8 cellular contexts compared by ENCODE assay signal in genomic region chr13:52652170-52652979, GRCh38. TPM values are rescaled to one million over a fixed set of nuclear protein-coding genes. Genes with fewer than 3 reads are reported as not detected.
DNase-seq lines count a peak whose midpoint lies in the region; ATAC-seq, FAIRE-seq and TF ChIP-seq lines count a peak whose summit lies in the region.

SUGT1 (plus strand) TSS chr13:52652836; CDS start chr13:52652921, 85 bp downstream.

- ATAC-seq in RWPE2 (ENCODE audit: low read depth), result peak; percentile 96
- ATAC-seq in natural killer cell treated with Interleukin-12 subunit alpha and Interleukin-12 subunit beta and Interleukin-15 and Interleukin-18, amount 100 ng/mL, for 72 hours, result peak; percentile 99
- ATAC-seq in stimulated activated naive CD8-positive, alpha-beta T cell treated with anti-CD3 and anti-CD28 coated beads, Interleukin-15, Interleukin-2, amounts not matched to agents 100 U/mL and 50 U/mL, for 24 hours, result peak; percentile 99

- TF ChIP-seq POLR2A in H54 (IDR thresholded peaks at IDR 0.05; ENCODE audit: low read depth, low read length), result peak; percentile 88

- peak within 1 kb of the TSS; percentile 91 for H3K27ac ChIP-seq in RWPE2 (ENCODE audit: poor library complexity, severe bottlenecking)

- H3K4me1 ChIP-seq in ES-I3 (ENCODE audit: insufficient read depth, low read length) (no peaks in the 10 kb centered on the region), RWPE2 (ENCODE audit: insufficient read depth, poor library complexity, severe bottlenecking) (no peaks in the 10 kb centered on the region)

- no peaks in the 10 kb centered on the region for H3K27me3 ChIP-seq in RWPE2 (ENCODE audit: insufficient read depth, poor library complexity, severe bottlenecking)

- peak; percentile 83 for FAIRE-seq in H54 (lab: Jason Lieb, UNC)

- DNase-seq in H54 (ENCODE audit: insufficient read length, low spot score) (peak; percentile 60), LoVo (ENCODE audit: low spot score) (peak; percentile 94), RWPE2 (ENCODE audit: low spot score) (peak; percentile 95), fibroblast of pulmonary artery (ENCODE audit: low read depth) (peak; percentile 98)
- DNase-seq in activated T-helper 2 cell treated with anti-CD3 and anti-CD28 coated beads, Interferon-gamma antibody, Interleukin-2, Interleukin-4, amounts not matched to agents 10 μg/mL and 5 μg/mL and 100 μg/mL, durations not matched to agents 14 hours and 24 hours and 36 hours (ENCODE audit: low spot score), result peak; percentile 94
- DNase-seq in natural killer cell treated with Interleukin-12 subunit alpha and Interleukin-12 subunit beta and Interleukin-15 and Interleukin-18, amount 100 ng/mL, for 72 hours (ENCODE audit: low spot score), result peak; percentile 98
- peak; percentile 95 for DNase-seq in stimulated activated naive CD8-positive, alpha-beta T cell treated with anti-CD3 and anti-CD28 coated beads, Interleukin-15, Interleukin-2, amounts not matched to agents 100 U/mL and 50 U/mL, for 24 hours

- H3K36me3 ChIP-seq in ES-I3 (ENCODE audit: insufficient read depth, low read length), result 0 out of 2 replicates have a peak, but pooled peaks cover 8% of the 10 kb centered on the region
- H3K36me3 ChIP-seq in RWPE2 (ENCODE audit: low read depth), result peaks cover 44% of the 10 kb centered on the region

- TF ChIP-seq CTCF in RWPE2 (IDR thresholded peaks at IDR 0.05; ENCODE audit: poor library complexity, severe bottlenecking) (peak; percentile 49), fibroblast of pulmonary artery (IDR thresholded peaks at IDR 0.05; ENCODE audit: low read length, missing control alignments) (peak; percentile 64)

- intact Hi-C loops in activated T-helper 2 cell treated with anti-CD3 and anti-CD28 coated beads, Interferon-gamma antibody, Interleukin-2, Interleukin-4, amounts not matched to agents 10 μg/mL and 5 μg/mL and 100 μg/mL, durations not matched to agents 14 hours and 24 hours and 36 hours (cut with micrococcal nuclease), result loop anchor here (1.0 to 5.0 kb wide), 5 partner anchors 35 to 1200 kb away; partner anchors contain the start of genes CKAP2 and INTS6

- H3K27ac Mint-ChIP-seq in activated T-helper 2 cell treated with anti-CD3 and anti-CD28 coated beads, Interferon-gamma antibody, Interleukin-2, Interleukin-4, amounts not matched to agents 10 μg/mL and 5 μg/mL and 100 μg/mL, durations not matched to agents 14 hours and 24 hours and 36 hours, result no peak within 1 kb of the TSS
- no peak within 1 kb of the TSS for H3K27ac Mint-ChIP-seq in natural killer cell treated with Interleukin-12 subunit alpha and Interleukin-12 subunit beta and Interleukin-15 and Interleukin-18, amount 100 ng/mL, for 72 hours

- no peaks in the 10 kb centered on the region for H3K27me3 Mint-ChIP-seq in activated T-helper 2 cell treated with anti-CD3 and anti-CD28 coated beads, Interferon-gamma antibody, Interleukin-2, Interleukin-4, amounts not matched to agents 10 μg/mL and 5 μg/mL and 100 μg/mL, durations not matched to agents 14 hours and 24 hours and 36 hours (ENCODE audit: low read depth)
- no peaks in the 10 kb centered on the region for H3K27me3 Mint-ChIP-seq in natural killer cell treated with Interleukin-12 subunit alpha and Interleukin-12 subunit beta and Interleukin-15 and Interleukin-18, amount 100 ng/mL, for 72 hours

- H3K9me3 Mint-ChIP-seq in activated T-helper 2 cell treated with anti-CD3 and anti-CD28 coated beads, Interferon-gamma antibody, Interleukin-2, Interleukin-4, amounts not matched to agents 10 μg/mL and 5 μg/mL and 100 μg/mL, durations not matched to agents 14 hours and 24 hours and 36 hours, result no peaks in the 10 kb centered on the region
- no peaks in the 10 kb centered on the region for H3K9me3 Mint-ChIP-seq in natural killer cell treated with Interleukin-12 subunit alpha and Interleukin-12 subunit beta and Interleukin-15 and Interleukin-18, amount 100 ng/mL, for 72 hours

- H3K36me3 Mint-ChIP-seq in activated T-helper 2 cell treated with anti-CD3 and anti-CD28 coated beads, Interferon-gamma antibody, Interleukin-2, Interleukin-4, amounts not matched to agents 10 μg/mL and 5 μg/mL and 100 μg/mL, durations not matched to agents 14 hours and 24 hours and 36 hours (ENCODE audit: low read depth), result peaks cover 29% of the 10 kb centered on the region
- no peaks in the 10 kb centered on the region for H3K36me3 Mint-ChIP-seq in natural killer cell treated with Interleukin-12 subunit alpha and Interleukin-12 subunit beta and Interleukin-15 and Interleukin-18, amount 100 ng/mL, for 72 hours

- H3K4me1 Mint-ChIP-seq in activated T-helper 2 cell treated with anti-CD3 and anti-CD28 coated beads, Interferon-gamma antibody, Interleukin-2, Interleukin-4, amounts not matched to agents 10 μg/mL and 5 μg/mL and 100 μg/mL, durations not matched to agents 14 hours and 24 hours and 36 hours (ENCODE audit: low read depth), result peaks cover 14% of the 10 kb centered on the region
- peaks cover 9 to 10% of the 10 kb centered on the region in 2 donors for H3K4me1 Mint-ChIP-seq in natural killer cell treated with Interleukin-12 subunit alpha and Interleukin-12 subunit beta and Interleukin-15 and Interleukin-18, amount 100 ng/mL, for 72 hours (ENCODE audit: low read depth in 2 of 2)

- peak within 1 kb of the TSS; percentile 45 for H3K4me3 ChIP-seq in RWPE2 (ENCODE audit: severe bottlenecking)
- peak within 1 kb of the TSS; percentile 72 for H3K4me3 ChIP-seq in fibroblast of pulmonary artery (replicated peaks; ENCODE audit: low read depth, low read length)

- H3K9me3 ChIP-seq in ES-I3 (ENCODE audit: control insufficient read depth, insufficient read depth, low read length), result no peaks in the 10 kb centered on the region
- no peaks in the 10 kb centered on the region for H3K9me3 ChIP-seq in RWPE2 (ENCODE audit: severe bottlenecking)

- H3K9ac ChIP-seq in ES-I3 (ENCODE audit: low read depth, low read length), result peak within 1 kb of the TSS; percentile 95

- H3K4me3 Mint-ChIP-seq in activated T-helper 2 cell treated with anti-CD3 and anti-CD28 coated beads, Interferon-gamma antibody, Interleukin-2, Interleukin-4, amounts not matched to agents 10 μg/mL and 5 μg/mL and 100 μg/mL, durations not matched to agents 14 hours and 24 hours and 36 hours (ENCODE audit: low read depth), result no peak within 1 kb of the TSS
- H3K4me3 Mint-ChIP-seq in natural killer cell treated with Interleukin-12 subunit alpha and Interleukin-12 subunit beta and Interleukin-15 and Interleukin-18, amount 100 ng/mL, for 72 hours, result no peak within 1 kb of the TSS

RNA-seq across cellular contexts. Expression of gene SUGT1, which starts in this region (rescaled TPM):
- total RNA-seq in activated T-helper 2 cell treated with anti-CD3 and anti-CD28 coated beads, Interferon-gamma antibody, Interleukin-2, Interleukin-4, amounts not matched to agents 10 μg/mL and 5 μg/mL and 100 μg/mL, durations not matched to agents 14 hours and 24 hours and 36 hours, result 66.5 and 72.3 TPM in 2 replicates
- 10 to 100 TPM; 49.0 to 58.1 TPM for total RNA-seq in natural killer cell treated with Interleukin-12 subunit alpha and Interleukin-12 subunit beta and Interleukin-15 and Interleukin-18, amount 100 ng/mL, for 72 hours

Comparison
In these comparisons a context has a peak if more than half of its experiments do, and no peak if none do; other contexts are left out.
1. Peak in every context shown above with its lines: DNase-seq, ATAC-seq, H3K4me3 ChIP-seq and H3K27ac ChIP-seq.